30 cellular contexts compared by ENCODE assay signal in the genomic region with DNA sequence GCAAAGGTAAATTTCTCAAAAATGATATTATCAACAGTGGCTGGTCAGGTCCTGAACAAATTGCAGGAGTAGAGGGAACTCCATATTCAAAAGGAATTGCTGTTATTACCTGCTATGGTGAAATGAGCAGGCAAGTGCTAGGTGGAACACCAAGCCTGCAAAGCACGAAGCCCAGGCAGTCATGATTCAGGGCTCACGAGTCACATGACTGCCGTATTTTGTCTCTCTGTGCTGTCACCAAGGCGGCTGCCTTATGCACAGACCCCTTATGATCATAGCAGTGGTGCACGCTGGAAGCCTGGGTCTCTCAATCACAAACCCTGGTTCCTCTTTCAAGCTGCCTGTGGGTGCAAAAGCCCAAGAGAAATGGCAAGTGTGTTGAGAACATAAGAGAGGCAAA. TPM values are rescaled to one million over a fixed set of nuclear protein-coding genes. Genes with fewer than 3 reads are reported as not detected.
DNase-seq lines count a peak whose midpoint lies in the region; ATAC-seq, FAIRE-seq and TF ChIP-seq lines count a peak whose summit lies in the region.
"Had no signal": no experiment of that assay in that cellular context is flagged by ENCODE, and none has a peak within 500 bp of the region (broad histone marks: within the 10 kb centered on the region; RNA-seq: fewer than 3 reads in every experiment).

No MANE protein-coding gene starts in this region.

- H3K79me2 ChIP-seq in K562 (ENCODE audit: control insufficient read depth, insufficient read depth, low read length) (no peaks in the 10 kb centered on the region), neural progenitor cell (ENCODE audit: low read depth) (no peaks in the 10 kb centered on the region)

- WGBS in K562 (ENCODE audit: insufficient coverage, low coverage, missing lambda C conversion rate) = 3% methylated on average over 5 of the region's 5 CpGs

- no peak overlapping the region for H3K4me2 ChIP-seq in K562 (ENCODE audit: insufficient read depth, low read length)
- no peak overlapping the region for H3K4me2 ChIP-seq in neural progenitor cell
- H3K4me2 ChIP-seq: BLaER1 had no signal

- H3K4me3 Mint-ChIP-seq in neural progenitor cell = no peak overlapping the region
- H3K4me3 Mint-ChIP-seq: CD14-positive monocyte; CD4-positive, alpha-beta memory T cell; CD4-positive, CD25-positive, alpha-beta regulatory T cell; CD8-positive, alpha-beta memory T cell had no signal

- H3F3A ChIP-seq in neural progenitor cell (ENCODE audit: low read depth) = no peaks in the 10 kb centered on the region

- no peaks in the 10 kb centered on the region for H3K9me1 ChIP-seq in K562 (ENCODE audit: control insufficient read depth, insufficient read depth, low read length)

- no peaks in the 10 kb centered on the region for H3K9me3 ChIP-seq in K562 (replicated peaks; ENCODE audit: control insufficient read depth, insufficient read depth, low read depth, low read length)
- H3K9me3 ChIP-seq in neural progenitor cell (ENCODE audit: low read depth) = no peaks in the 10 kb centered on the region
- H3K9me3 ChIP-seq: BE2C, BLaER1 had no signal

- BruUV-seq in K562 (replicated peaks; lab: Mats Ljungman, UMichigan) = no TSS peak

- no peak for TF ChIP-seq POLR2A in K562 (conservative IDR thresholded peaks at IDR 0.05)

- CTCF ChIA-PET in K562 (lab: Yijun Ruan, JAX; ENCODE audit: low intra/inter-chr PET ratio) = no interaction called here

- H3K27ac Mint-ChIP-seq in neural progenitor cell = no peak overlapping the region
- H3K27ac Mint-ChIP-seq: CD14-positive monocyte; CD4-positive, alpha-beta memory T cell; CD4-positive, CD25-positive, alpha-beta regulatory T cell; CD8-positive, alpha-beta memory T cell had no signal

- peak; percentile 51 for DNase-seq in MV-4-11 (lab: John Stamatoyannopoulos, UW)
- DNase-seq in K562 (ENCODE audit: extremely low read depth in 1 of 4, low spot score in 3 of 4) = no peak
- DNase-seq in neural progenitor cell (ENCODE audit: low spot score) = no peak
- DNase-seq in LoVo (ENCODE audit: low spot score) = no peak
- DNase-seq: 8988T; ACHN; BE2C; C1 segment of cervical spinal cord; CD4-positive, alpha-beta memory T cell; CD4-positive, CD25-positive, alpha-beta regulatory T cell; CD8-positive, alpha-beta memory T cell; COR-L47; DMS 273 treated with DMSO at 0.1 percent for 48 hours; DMS153; DMS53; DMS79; DND-41; EL; GDM1 had no signal

- in situ Hi-C loops in K562 (cut with MboI) = no loop called here

- TF ChIP-seq RAD21 in K562 (CRISPR knock-in tag; conservative IDR thresholded peaks at IDR 0.05 in 1 of 2, IDR thresholded peaks at IDR 0.05 in 1 of 2) = no peak

- no peak for FAIRE-seq in K562 (lab: Jason Lieb, UNC)
- FAIRE-seq: A204.1, GM12891, GM19239 had no signal

- POLR2A ChIA-PET in K562 (lab: Yijun Ruan, JAX) = no interaction called here

- H3K4me1 ChIP-seq in K562 (replicated peaks in 1 of 2; ENCODE audit: control insufficient read depth in 2 of 2, insufficient read depth in 2 of 2, low read length in 2 of 2) (no peaks in the 10 kb centered on the region), neural progenitor cell (peaks cover 8% of the 10 kb centered on the region)
- H3K4me1 ChIP-seq: BE2C, BLaER1 had no signal

- H3K4me3 ChIP-seq in K562 (no peak overlapping the region), neural progenitor cell (no peak overlapping the region)
- H3K4me3 ChIP-seq: BLaER1 had no signal

- ATAC-seq in K562 (no peak), HG03469 (IDR thresholded peaks at IDR 0.05; ENCODE audit: unreplicated experiment) (no peak), HG02970 (IDR thresholded peaks at IDR 0.05; ENCODE audit: low FRiP score, unreplicated experiment) (no peak)

- H3K36me3 ChIP-seq in K562 (ENCODE audit: control insufficient read depth, insufficient read depth, low read length) = no peaks in the 10 kb centered on the region
- no peaks in the 10 kb centered on the region for H3K36me3 ChIP-seq in neural progenitor cell
- H3K36me3 ChIP-seq: BE2C, BLaER1 had no signal

- H4K20me1 ChIP-seq in K562 (replicated peaks; ENCODE audit: control insufficient read depth, insufficient read depth, low read length) (no peaks in the 10 kb centered on the region), neural progenitor cell (ENCODE audit: low read depth) (no peaks in the 10 kb centered on the region)
- H4K20me1 ChIP-seq: BLaER1 had no signal

- intact Hi-C loops in K562 (cut with micrococcal nuclease) = no loop called here

- H3K9me3 Mint-ChIP-seq in neural progenitor cell = no peaks in the 10 kb centered on the region
- H3K9me3 Mint-ChIP-seq: CD8-positive, alpha-beta memory T cell had no signal

- peaks cover 9% of the 10 kb centered on the region for H3K4me1 Mint-ChIP-seq in neural progenitor cell
- H3K4me1 Mint-ChIP-seq: CD14-positive monocyte; CD4-positive, alpha-beta memory T cell; CD4-positive, CD25-positive, alpha-beta regulatory T cell; CD8-positive, alpha-beta memory T cell had no signal

- H3K27me3 Mint-ChIP-seq in neural progenitor cell (ENCODE audit: insufficient read depth, low read depth) = peaks cover 2% of the 10 kb centered on the region

- TF ChIP-seq EP300 in K562 (IDR thresholded peaks at IDR 0.05; ENCODE audit: low read length) = no peak

- TF ChIP-seq CTCF in K562 (IDR thresholded peaks at IDR 0.05 in 2 of 3, conservative IDR thresholded peaks at IDR 0.05 in 1 of 3; ENCODE audit: insufficient read depth in 2 of 3, low read depth in 1 of 3, low read length in 3 of 3) = no peak
- no peak for TF ChIP-seq CTCF in neural progenitor cell (IDR thresholded peaks at IDR 0.05)

- H3K36me3 Mint-ChIP-seq in neural progenitor cell = no peaks in the 10 kb centered on the region
- H3K36me3 Mint-ChIP-seq: CD14-positive monocyte; CD4-positive, alpha-beta memory T cell; CD4-positive, CD25-positive, alpha-beta regulatory T cell; CD8-positive, alpha-beta memory T cell had no signal

- H3K9ac ChIP-seq in K562 (ENCODE audit: insufficient read depth in 1 of 2, low read depth in 2 of 2, low read length in 2 of 2) (no peak overlapping the region), neural progenitor cell (no peak overlapping the region)
- H3K9ac ChIP-seq: BLaER1 had no signal

- no peaks in the 10 kb centered on the region for H3K27me3 ChIP-seq in K562 (ENCODE audit: control insufficient read depth in 2 of 2, insufficient read depth in 2 of 2, low read length in 2 of 2)
- H3K27me3 ChIP-seq in neural progenitor cell = no peaks in the 10 kb centered on the region
- H3K27me3 ChIP-seq: BE2C, BLaER1 had no signal

- H2AFZ ChIP-seq in K562 (ENCODE audit: low read depth, low read length) (no peak overlapping the region), neural progenitor cell (replicated peaks) (peak overlapping the region; percentile 7)

- H3K27ac ChIP-seq in K562 (ENCODE audit: extremely low read depth, low read depth, low read length) (no peak overlapping the region), neural progenitor cell (no peak overlapping the region)
- H3K27ac ChIP-seq: BLaER1 had no signal

RNA-seq across cellular contexts. Expression of gene SLC12A1, which starts 24.4 kb away (rescaled TPM):
- not detected in 2 replicates for total RNA-seq in K562 (2011; cell fraction: chromatin; rRNA removed; ENCODE audit: low replicate concordance)
- total RNA-seq in K562 (2011; cell fraction: nucleolus; rRNA removed) = not detected in 2 replicates
- total RNA-seq in K562 (2011; cell fraction: nucleoplasm; rRNA removed) = not detected in 2 replicates
- total RNA-seq in K562 (2014; rRNA removed) (not detected in 2 replicates), K562 (2014; rRNA removed; fragmentation: Illumina TruSeq; extraction: Trizol) (not detected in 2 replicates), K562 (2015; rRNA removed; fragmentation: Illumina TruSeq; extraction: Trizol) (not detected in 2 replicates), K562 (2021) (not detected in 2 replicates), neural progenitor cell (ENCODE audit: low replicate concordance) (0.19 TPM in 1 of 2 replicates, not detected in the other)
- polyA plus RNA-seq in K562 (2011; rRNA removed) (not detected in 2 replicates), K562 (2014; fragmentation: Illumina TruSeq; extraction: Trizol) (not detected in 2 replicates), K562 (2014; fragmentation: Nextera tagmentation; extraction: Ambion mirVana) (not detected), K562 (2014; rRNA removed) (not detected in 2 replicates)
- polyA plus RNA-seq in K562 (2011; cell fraction: cytosol; rRNA removed) = not detected in 2 replicates
- polyA plus RNA-seq in K562 (2011; cell fraction: nucleus; rRNA removed) = not detected in 2 replicates
- polyA plus RNA-seq in K562 (2012) = not detected in 2 replicates
- not detected in 2 replicates for polyA minus RNA-seq in K562 (2011; rRNA and poly(A)+ RNA removed)
- not detected in 2 replicates for polyA minus RNA-seq in K562 (2011; cell fraction: cytosol; rRNA and poly(A)+ RNA removed)
- not detected in 2 replicates for polyA minus RNA-seq in K562 (2011; cell fraction: nucleus; rRNA and poly(A)+ RNA removed)
- total RNA-seq: A673; CD4-positive, alpha-beta memory T cell; CD4-positive, CD25-positive, alpha-beta regulatory T cell; CD8-positive, alpha-beta memory T cell; Daoy; G401 had no signal
- polyA plus RNA-seq: AG04450; CD14-positive monocyte; CD4-positive, alpha-beta memory T cell; CD4-positive, CD25-positive, alpha-beta regulatory T cell; CD8-positive, alpha-beta memory T cell had no signal

RNA-seq across cellular contexts. Expression of gene CTXN2, which starts 39.0 kb away (rescaled TPM):
- not detected in 2 replicates for total RNA-seq in K562 (2011; cell fraction: chromatin; rRNA removed; ENCODE audit: low replicate concordance)
- not detected in 2 replicates for total RNA-seq in K562 (2011; cell fraction: nucleolus; rRNA removed)
- total RNA-seq in K562 (2011; cell fraction: nucleoplasm; rRNA removed) = not detected in 2 replicates
- total RNA-seq in K562 (2014; rRNA removed) (not detected in 2 replicates), K562 (2014; rRNA removed; fragmentation: Illumina TruSeq; extraction: Trizol) (not detected in 2 replicates), K562 (2015; rRNA removed; fragmentation: Illumina TruSeq; extraction: Trizol) (not detected in 2 replicates), K562 (2021) (not detected in 2 replicates), neural progenitor cell (ENCODE audit: low replicate concordance) (0.03 and 0.60 TPM in 2 replicates)
- polyA plus RNA-seq in K562 (2011; rRNA removed) (not detected in 2 replicates), K562 (2014; fragmentation: Illumina TruSeq; extraction: Trizol) (not detected in 2 replicates), K562 (2014; fragmentation: Nextera tagmentation; extraction: Ambion mirVana) (not detected), K562 (2014; rRNA removed) (not detected in 2 replicates)
- not detected in 2 replicates for polyA plus RNA-seq in K562 (2011; cell fraction: cytosol; rRNA removed)
- not detected in 2 replicates for polyA plus RNA-seq in K562 (2011; cell fraction: nucleus; rRNA removed)
- polyA plus RNA-seq in K562 (2012) = not detected in 2 replicates
- not detected in 2 replicates for polyA minus RNA-seq in K562 (2011; rRNA and poly(A)+ RNA removed)
- not detected in 2 replicates for polyA minus RNA-seq in K562 (2011; cell fraction: cytosol; rRNA and poly(A)+ RNA removed)
- not detected in 2 replicates for polyA minus RNA-seq in K562 (2011; cell fraction: nucleus; rRNA and poly(A)+ RNA removed)
- total RNA-seq: A673; CD4-positive, alpha-beta memory T cell; CD4-positive, CD25-positive, alpha-beta regulatory T cell; CD8-positive, alpha-beta memory T cell; Daoy; G401 had no signal
- polyA plus RNA-seq: AG04450; CD14-positive monocyte; CD4-positive, alpha-beta memory T cell; CD4-positive, CD25-positive, alpha-beta regulatory T cell; CD8-positive, alpha-beta memory T cell had no signal

RNA-seq across cellular contexts. Expression of gene MYEF2, which starts 52.4 kb away (rescaled TPM):
- total RNA-seq in K562 (2011; cell fraction: chromatin; rRNA removed; ENCODE audit: low replicate concordance) = 1.9 TPM in 1 of 2 replicates, not detected in the other
- total RNA-seq in K562 (2011; cell fraction: nucleolus; rRNA removed) = under 0.01 TPM in 1 of 2 replicates, not detected in the other
- total RNA-seq in K562 (2011; cell fraction: nucleoplasm; rRNA removed) = 0.53 and 0.73 TPM in 2 replicates
- total RNA-seq in K562 (2014; rRNA removed) (0.08 and 0.09 TPM in 2 replicates), K562 (2014; rRNA removed; fragmentation: Illumina TruSeq; extraction: Trizol) (0.25 and 0.32 TPM in 2 replicates), K562 (2015; rRNA removed; fragmentation: Illumina TruSeq; extraction: Trizol) (0.04 and 0.36 TPM in 2 replicates), K562 (2021) (0.29 and 0.65 TPM in 2 replicates), neural progenitor cell (ENCODE audit: low replicate concordance) (110 and 140 TPM in 2 replicates)
- polyA plus RNA-seq in K562 (2011; rRNA removed) (0.03 and 0.18 TPM in 2 replicates), K562 (2014; fragmentation: Illumina TruSeq; extraction: Trizol) (0.19 TPM in 1 of 2 replicates, not detected in the other), K562 (2014; fragmentation: Nextera tagmentation; extraction: Ambion mirVana) (under 1 TPM; 0.03 to 0.06 TPM), K562 (2014; rRNA removed) (0.82 TPM in 1 of 2 replicates, not detected in the other)
- polyA plus RNA-seq in K562 (2011; cell fraction: cytosol; rRNA removed) = not detected in 2 replicates
- 0.06 and 0.33 TPM in 2 replicates for polyA plus RNA-seq in K562 (2011; cell fraction: nucleus; rRNA removed)
- polyA plus RNA-seq in K562 (2012) = 0.30 and 0.61 TPM in 2 replicates
- 0.21 TPM in 1 of 2 replicates, not detected in the other for polyA minus RNA-seq in K562 (2011; rRNA and poly(A)+ RNA removed)
- polyA minus RNA-seq in K562 (2011; cell fraction: cytosol; rRNA and poly(A)+ RNA removed) = not detected in 2 replicates
- polyA minus RNA-seq in K562 (2011; cell fraction: nucleus; rRNA and poly(A)+ RNA removed) = 0.33 and 0.40 TPM in 2 replicates
- polyA plus RNA-seq: CD14-positive monocyte had no signal

Comparison
In these comparisons a context has a peak if more than half of its experiments do, and no peak if none do; other contexts are left out.
1. RNA of gene MYEF2, which starts 52.4 kb away (total RNA-seq): 110 to 140 TPM in neural progenitor cell; under 0.01 to 1.9 TPM in K562; every median in the first group is over 10 times any median in the second.